9 cellular contexts compared by ENCODE assay signal in genomic region chr11:117861151-117862018, GRCh38. TPM values are rescaled to one million over a fixed set of nuclear protein-coding genes. Genes with fewer than 3 reads are reported as not detected.
A peak's percentile ranks its signal among the peaks of the same experiment; 100 is the strongest.
DNase-seq lines count a peak whose midpoint lies in the region; ATAC-seq, FAIRE-seq and TF ChIP-seq lines count a peak whose summit lies in the region.
"Had no signal": no experiment of that assay in that cellular context is flagged by ENCODE, and none has a peak within 500 bp of the region (broad histone marks: within the 10 kb centered on the region; RNA-seq: fewer than 3 reads in every experiment).

No MANE protein-coding gene starts in this region.

- peak overlapping the region in 3 of 4 donors; percentile 19 to 61 (median 60) for H3K27ac ChIP-seq in Peyer's patch
- H3K27ac ChIP-seq in heart right ventricle, result peak overlapping the region; percentile 52 to 96 (median 88)
- H3K27ac ChIP-seq in stomach, result peak overlapping the region; percentile 16 to 63 (median 50)

- no peak for FAIRE-seq in frontal cortex (lab: Jason Lieb, UNC)
- FAIRE-seq: keratinocyte had no signal

- H3K4me3 ChIP-seq in Peyer's patch, result no peak overlapping the region
- H3K4me3 ChIP-seq in heart right ventricle, result peak overlapping the region in 6 of 10 donors; percentile 1 to 28 (median 16)
- no peak overlapping the region for H3K4me3 ChIP-seq in stomach

- no peaks in the 10 kb centered on the region for H3K9me3 ChIP-seq in Peyer's patch
- no peaks in the 10 kb centered on the region for H3K9me3 ChIP-seq in heart right ventricle
- no peaks in the 10 kb centered on the region for H3K9me3 ChIP-seq in stomach

- H3K36me3 ChIP-seq in Peyer's patch (no peaks in the 10 kb centered on the region), heart right ventricle (no peaks in the 10 kb centered on the region), stomach (no peaks in the 10 kb centered on the region)

- TF ChIP-seq POLR2A in Peyer's patch (IDR thresholded peaks at IDR 0.05) (no peak), stomach (IDR thresholded peaks at IDR 0.05) (no peak)

- DNase-seq in NCI-H128 (lab: John Stamatoyannopoulos, UW; ENCODE audit: unreplicated experiment) (peak; percentile 69), Peyer's patch (peak in 1 of 3 donors; percentile 44), heart right ventricle (peak; percentile 66 to 84), stomach (peak; percentile 24), SHP77 treated with DMSO at 0.1 percent for 48 hours (lab: John Stamatoyannopoulos, UW) (no peak), frontal cortex (ENCODE audit: low spot score in 2 of 2) (no peak)
- DNase-seq in activated CD4-positive, alpha-beta T cell treated with anti-CD3 and anti-CD28 coated beads for 4 hours, result no peak

- ATAC-seq in heart right ventricle, result peak; percentile 80 to 93 (median 88)
- no peak for ATAC-seq in GM18517 (IDR thresholded peaks at IDR 0.05; ENCODE audit: unreplicated experiment)

- intact Hi-C loops in heart right ventricle (cut with DNase I), result no loop called here
- intact Hi-C loops in stomach (cut with DNase I; ENCODE audit: low total_unique reads), result no loop called here

- H3K4me1 ChIP-seq in Peyer's patch, result peaks cover 0 to 18% (median 0%) of the 10 kb centered on the region in 4 donors
- peaks cover 4 to 93% (median 51%) of the 10 kb centered on the region in 9 donors for H3K4me1 ChIP-seq in heart right ventricle
- peaks cover 12 to 67% (median 22%) of the 10 kb centered on the region in 4 donors for H3K4me1 ChIP-seq in stomach

- TF ChIP-seq EP300 in stomach (IDR thresholded peaks at IDR 0.05), result no peak

- no peaks in the 10 kb centered on the region for H3K27me3 ChIP-seq in Peyer's patch
- H3K27me3 ChIP-seq in heart right ventricle, result no peaks in the 10 kb centered on the region
- H3K27me3 ChIP-seq in stomach, result no peaks in the 10 kb centered on the region

- 33 to 40% methylated on average over 13 of the region's 13 CpGs for WGBS in heart right ventricle, 2 donors
- 32 to 41% (median 38%) methylated on average over 13 of the region's 13 CpGs for WGBS in stomach, 5 donors

- TF ChIP-seq CTCF in Peyer's patch (IDR thresholded peaks at IDR 0.05) (no peak), heart right ventricle (IDR thresholded peaks at IDR 0.05) (no peak), stomach (IDR thresholded peaks at IDR 0.05) (no peak)

RNA-seq across cellular contexts. Expression of gene FXYD6, which starts 15.1 kb away (rescaled TPM):
- 10 to 100 TPM in 3 of 4 donors, 1 to 10 TPM in 1; 5.1 to 41.3 (median 14.0) TPM for total RNA-seq in Peyer's patch
- 10 to 100 TPM; 22.0 to 42.5 (median 30.4) TPM for total RNA-seq in heart right ventricle
- polyA plus RNA-seq in heart right ventricle, result 10 to 100 TPM; 62.3 to 65.2 TPM
- total RNA-seq in stomach, result 100 to 1,000 TPM in 1 of 5 donors, 10 to 100 TPM in 4; 12.7 to 187 (median 47.0) TPM
- 10 to 100 TPM; 22.5 to 39.4 (median 25.6) TPM for polyA plus RNA-seq in stomach
- total RNA-seq in frontal cortex, result 69.3 TPM
- polyA plus RNA-seq: keratinocyte had no signal

RNA-seq across cellular contexts. Expression of gene FXYD2, which starts 36.8 kb away (rescaled TPM):
- 1 to 10 TPM in 1 of 4 donors, under 1 TPM in 1, not detected in 2; 0.67 to 1.7 TPM for total RNA-seq in Peyer's patch
- total RNA-seq in heart right ventricle, result 1 to 10 TPM in 7 of 10 donors, under 1 TPM in 3; 0.40 to 3.2 (median 1.4) TPM
- polyA plus RNA-seq in heart right ventricle, result 1 to 10 TPM; 1.9 to 6.0 TPM
- 1 to 10 TPM in 1 of 5 donors, under 1 TPM in 1, not detected in 3; 0.45 to 7.0 TPM for total RNA-seq in stomach
- polyA plus RNA-seq in stomach, result 1 to 10 TPM; 1.0 to 7.8 (median 4.0) TPM
- 0.82 TPM for total RNA-seq in frontal cortex
- polyA plus RNA-seq: keratinocyte had no signal

Comparison
In these comparisons a context has a peak if more than half of its experiments do, and no peak if none do; other contexts are left out.
1. DNase-seq: peak in NCI-H128 (single experiment), heart right ventricle (2 of 2) and stomach (single experiment); none in SHP77 treated with DMSO at 0.1 percent for 48 hours (single experiment), activated CD4-positive, alpha-beta T cell treated with anti-CD3 and anti-CD28 coated beads for 4 hours (0 of 2) and frontal cortex (0 of 2).
2. H3K4me3 ChIP-seq: peak in heart right ventricle (6 of 10); none in Peyer's patch (0 of 4) and stomach (0 of 4).
3. Peak in every context shown above with its lines, with median percentiles within 50 percentile points of each other: H3K27ac ChIP-seq.